In the genomic region with DNA sequence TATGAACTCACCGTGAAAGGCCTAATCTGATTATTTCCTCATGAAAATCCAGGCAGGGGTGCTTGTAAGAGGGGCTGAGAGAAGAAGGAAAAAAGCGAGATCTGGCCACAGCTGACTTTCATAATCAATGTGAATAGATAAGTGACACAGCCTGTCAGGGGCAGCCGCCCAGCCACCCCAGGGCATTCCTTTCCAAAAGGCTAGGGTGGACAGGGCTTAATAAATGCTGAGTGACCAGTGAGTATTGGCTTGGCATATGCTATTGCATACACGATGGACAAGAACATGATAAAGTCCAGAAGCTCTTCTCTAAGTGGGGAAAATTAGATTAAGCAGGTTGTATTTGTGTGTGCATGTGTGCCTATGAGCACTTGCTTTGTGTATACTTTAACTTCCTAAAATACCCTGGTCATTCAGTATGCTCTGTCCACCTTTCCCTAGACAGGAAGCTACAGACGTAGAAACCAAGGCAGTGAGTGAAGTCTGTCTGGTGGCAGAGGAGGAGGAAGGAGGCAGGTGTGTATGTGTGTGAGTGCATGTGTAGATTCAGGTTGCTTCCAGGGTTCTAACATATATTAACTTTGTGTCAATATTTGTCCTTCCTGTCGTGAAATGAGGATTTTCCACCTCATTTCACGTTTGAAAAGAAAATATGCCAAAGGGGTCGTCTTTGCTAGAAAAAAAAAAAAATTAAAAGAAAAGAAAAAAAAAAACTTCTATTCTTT, we compare ENCODE assay signal across 21 cellular contexts.
"Had no signal": no experiment of that assay in that cellular context is flagged by ENCODE, and none has a peak within 500 bp of the region (broad histone marks: within the 10 kb centered on the region; RNA-seq: fewer than 3 reads in every experiment).

No MANE protein-coding gene starts in this region.

- H3K27ac ChIP-seq: coronary artery, epithelial cell of prostate, gastrocnemius medialis, neutrophil, right lobe of liver, spleen, tibial nerve, vagina had no signal

- H3K4me1 ChIP-seq: gastrocnemius medialis, spleen, tibial nerve, vagina had no signal

- H3K4me3 ChIP-seq: coronary artery, gastrocnemius medialis, lung, right lobe of liver, spleen, tibial nerve, vagina had no signal

- H3K27me3 ChIP-seq: gastrocnemius medialis, neutrophil, right lobe of liver, spleen, tibial nerve, vagina had no signal

- H3K9me3 ChIP-seq: gastrocnemius medialis, neutrophil, right lobe of liver, tibial nerve, vagina had no signal

- H3K27me3 Mint-ChIP-seq: activated CD4-positive, alpha-beta T cell treated with anti-CD3 and anti-CD28 coated beads, Interleukin-2, amount 10 ng/mL, durations not matched to agents 7 days and 5 days; activated naive CD4-positive, alpha-beta T cell treated with anti-CD3 and anti-CD28 coated beads, Interleukin-2, amount 10 ng/mL, durations not matched to agents 7 days and 5 days; stimulated activated memory B cell treated with anti-CD40 and anti-IgM and Interleukin-4, amounts not matched to agents 10 μg/mL and 1 μg/mL and 100 μg/mL, for 72 hours had no signal

- H3K4me1 Mint-ChIP-seq: activated CD4-positive, alpha-beta T cell treated with anti-CD3 and anti-CD28 coated beads, Interleukin-2, amount 10 ng/mL, durations not matched to agents 7 days and 5 days; activated naive CD4-positive, alpha-beta T cell treated with anti-CD3 and anti-CD28 coated beads, Interleukin-2, amount 10 ng/mL, durations not matched to agents 7 days and 5 days; activated T-helper 17 cell treated with anti-CD3 and anti-CD28 coated beads, Interleukin-2, amount 50 U/mL, for 72 hours; naive B cell; stimulated activated memory B cell treated with anti-CD40 and anti-IgM and Interleukin-4, amounts not matched to agents 10 μg/mL and 1 μg/mL and 100 μg/mL, for 72 hours had no signal

- H3K9me3 Mint-ChIP-seq: activated CD4-positive, alpha-beta T cell treated with anti-CD3 and anti-CD28 coated beads, Interleukin-2, amount 10 ng/mL, durations not matched to agents 7 days and 5 days; activated naive CD4-positive, alpha-beta T cell treated with anti-CD3 and anti-CD28 coated beads, Interleukin-2, amount 10 ng/mL, durations not matched to agents 7 days and 5 days; stimulated activated memory B cell treated with anti-CD40 and anti-IgM and Interleukin-4, amounts not matched to agents 10 μg/mL and 1 μg/mL and 100 μg/mL, for 72 hours had no signal

- H3K4me3 Mint-ChIP-seq: activated CD4-positive, alpha-beta T cell treated with anti-CD3 and anti-CD28 coated beads, Interleukin-2, amount 10 ng/mL, durations not matched to agents 7 days and 5 days; activated naive CD4-positive, alpha-beta T cell treated with anti-CD3 and anti-CD28 coated beads, Interleukin-2, amount 10 ng/mL, durations not matched to agents 7 days and 5 days; activated T-helper 17 cell treated with anti-CD3 and anti-CD28 coated beads, Interleukin-2, amount 50 U/mL, for 72 hours; naive B cell; stimulated activated memory B cell treated with anti-CD40 and anti-IgM and Interleukin-4, amounts not matched to agents 10 μg/mL and 1 μg/mL and 100 μg/mL, for 72 hours had no signal

- H3K27ac Mint-ChIP-seq: activated CD4-positive, alpha-beta T cell treated with anti-CD3 and anti-CD28 coated beads, Interleukin-2, amount 10 ng/mL, durations not matched to agents 7 days and 5 days; activated naive CD4-positive, alpha-beta T cell treated with anti-CD3 and anti-CD28 coated beads, Interleukin-2, amount 10 ng/mL, durations not matched to agents 7 days and 5 days; activated T-helper 17 cell treated with anti-CD3 and anti-CD28 coated beads, Interleukin-2, amount 50 U/mL, for 72 hours; naive B cell; stimulated activated memory B cell treated with anti-CD40 and anti-IgM and Interleukin-4, amounts not matched to agents 10 μg/mL and 1 μg/mL and 100 μg/mL, for 72 hours had no signal

- DNase-seq: activated CD4-positive, alpha-beta T cell treated with anti-CD3 and anti-CD28 coated beads, Interleukin-2, amount 10 ng/mL, durations not matched to agents 7 days and 5 days; activated CD4-positive, CD25-positive, alpha-beta regulatory T cell; activated naive CD4-positive, alpha-beta T cell treated with anti-CD3 and anti-CD28 coated beads, Interleukin-2, amount 10 ng/mL, durations not matched to agents 7 days and 5 days; activated T-cell treated with anti-CD3 and anti-CD28 coated beads for 4 hours; caudate nucleus; effector CD8-positive, alpha-beta T cell; gastrocnemius medialis; kidney; midbrain; naive B cell; right lobe of liver; spleen; stimulated activated CD4-positive, alpha-beta T cell treated with anti-CD3 and anti-CD28 coated beads, Interleukin-1b, Interleukin-23, amount 100 ng/mL, for 48 hours had no signal

- H3K36me3 Mint-ChIP-seq: activated naive CD4-positive, alpha-beta T cell treated with anti-CD3 and anti-CD28 coated beads, Interleukin-2, amount 10 ng/mL, durations not matched to agents 7 days and 5 days; naive B cell; stimulated activated memory B cell treated with anti-CD40 and anti-IgM and Interleukin-4, amounts not matched to agents 10 μg/mL and 1 μg/mL and 100 μg/mL, for 72 hours had no signal

- ATAC-seq: activated T-helper 17 cell treated with anti-CD3 and anti-CD28 coated beads, Interleukin-2, amount 50 U/mL, for 72 hours; gastrocnemius medialis; stimulated activated memory B cell treated with anti-CD40 and anti-IgM and Interleukin-4, amounts not matched to agents 10 μg/mL and 1 μg/mL and 100 μg/mL, for 72 hours had no signal
